Comparison of ENCODE assay signal across 12 cellular contexts in the genomic region with DNA sequence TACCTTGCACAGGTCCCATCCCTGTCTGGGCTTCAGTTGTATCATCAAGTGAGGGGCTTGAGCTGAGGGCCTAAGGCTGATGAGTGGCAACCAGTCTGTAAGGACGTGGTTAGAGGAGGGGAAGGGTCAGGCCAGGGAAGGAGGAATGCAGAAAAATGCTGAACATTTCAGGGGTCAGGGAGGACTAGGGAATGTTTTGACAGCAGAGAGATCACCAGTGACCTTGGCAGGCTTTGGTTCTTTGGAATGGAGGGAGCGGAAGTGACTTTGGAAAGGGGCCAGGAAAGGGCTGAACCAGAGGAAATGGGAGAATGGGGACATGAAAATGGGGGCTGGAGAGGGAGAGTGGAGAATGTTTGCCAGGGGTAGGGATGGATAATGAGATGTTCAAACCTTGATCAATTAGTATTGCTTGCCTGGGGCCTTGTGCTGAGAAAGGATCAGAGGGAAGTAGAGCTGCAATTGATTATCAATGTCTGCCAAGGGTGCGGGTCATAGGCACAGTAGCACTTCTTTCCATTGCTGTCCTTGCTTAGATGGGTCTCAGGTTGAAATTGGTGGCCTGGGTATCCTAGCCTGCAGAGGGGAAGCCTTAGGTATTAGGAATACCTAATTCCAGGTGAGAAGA. TPM values are rescaled to one million over a fixed set of nuclear protein-coding genes. Genes with fewer than 3 reads are reported as not detected.
DNase-seq lines count a peak whose midpoint lies in the region; ATAC-seq and TF ChIP-seq lines count a peak whose summit lies in the region.
"Had no signal": no experiment of that assay in that cellular context is flagged by ENCODE, and none has a peak within 500 bp of the region (broad histone marks: within the 10 kb centered on the region; RNA-seq: fewer than 3 reads in every experiment).

No MANE protein-coding gene starts in this region.

- intact Hi-C loops in Right ventricle myocardium inferior (cut with DNase I) (no loop called here), cardiac septum (cut with DNase I) (no loop called here)

- in situ Hi-C loops in G401 (cut with HindIII; ENCODE audit: low sequenced_read_pairs): no loop called here

- no peak for DNase-seq in Right ventricle myocardium inferior (ENCODE audit: missing footprints)
- no peak for DNase-seq in cardiac septum (ENCODE audit: low spot score)
- DNase-seq in choroid plexus epithelial cell (ENCODE audit: low read depth): peak; percentile 74
- DNase-seq in lung microvascular endothelial cell (ENCODE audit: low read depth in 2 of 2): peak; percentile 49 to 87
- no peak for DNase-seq in upper lobe of left lung
- DNase-seq in G401 (ENCODE audit: low spot score): no peak
- DNase-seq in activated CD4-positive, alpha-beta T cell treated with anti-CD3 and anti-CD28 coated beads for 1 hour: no peak
- DNase-seq in NCI-H748 treated with DMSO at 0.1 percent for 48 hours (lab: John Stamatoyannopoulos, UW): no peak
- DNase-seq: anterior cingulate cortex, BE2C, NCI-H524 treated with DMSO at 0.1 percent for 48 hours, sigmoid colon had no signal

- H3K4me1 ChIP-seq in upper lobe of left lung: peaks cover 47 to 80% (median 61%) of the 10 kb centered on the region in 4 donors
- H3K4me1 ChIP-seq: BE2C had no signal

- H3K27me3 ChIP-seq in upper lobe of left lung: no peaks in the 10 kb centered on the region
- H3K27me3 ChIP-seq: BE2C, sigmoid colon had no signal

- ATAC-seq in Right ventricle myocardium inferior (peak; percentile 23), upper lobe of left lung (ENCODE audit: low FRiP score in 2 of 2) (no peak)

- peaks cover 0 to 9% (median 0%) of the 10 kb centered on the region in 4 donors for H3K36me3 ChIP-seq in upper lobe of left lung
- H3K36me3 ChIP-seq: BE2C had no signal

- no peak for TF ChIP-seq EP300 in upper lobe of left lung (IDR thresholded peaks at IDR 0.05)

- 69 to 77% methylated on average over 3 of the region's 3 CpGs for WGBS in upper lobe of left lung, 2 donors

- H3K4me3 ChIP-seq in choroid plexus epithelial cell (ENCODE audit: low read depth, low read length) (no peak overlapping the region), upper lobe of left lung (no peak overlapping the region)
- H3K4me3 ChIP-seq: sigmoid colon had no signal

- no peak for TF ChIP-seq POLR2A in upper lobe of left lung (IDR thresholded peaks at IDR 0.05)

- peak overlapping the region; percentile 45 to 84 (median 78) for H3K27ac ChIP-seq in upper lobe of left lung

- H3K9me3 ChIP-seq in upper lobe of left lung: no peaks in the 10 kb centered on the region
- H3K9me3 ChIP-seq: BE2C, sigmoid colon had no signal

- TF ChIP-seq CTCF in choroid plexus epithelial cell (conservative IDR thresholded peaks at IDR 0.05; ENCODE audit: low read depth, low read length): no peak
- no peak for TF ChIP-seq CTCF in upper lobe of left lung (IDR thresholded peaks at IDR 0.05)

RNA-seq across cellular contexts. Expression of a gene that starts 7.4 kb away (rescaled TPM):
- total RNA-seq in Right ventricle myocardium inferior (12.3 TPM), cardiac septum (14.4 TPM), lung microvascular endothelial cell (12.9 and 13.1 TPM in 2 replicates), upper lobe of left lung (10 to 100 TPM; 16.7 to 36.1 (median 30.5) TPM)
- total RNA-seq in G401 (2014; rRNA removed; shearing (Covaris generic)): 10.8 and 30.6 TPM in 2 replicates

Comparison
In these comparisons a context has a peak if more than half of its experiments do, and no peak if none do; other contexts are left out.
1. DNase-seq: peak in choroid plexus epithelial cell (single experiment) and lung microvascular endothelial cell (2 of 2); none in Right ventricle myocardium inferior (single experiment), cardiac septum (single experiment), upper lobe of left lung (0 of 2), G401 (single experiment), activated CD4-positive, alpha-beta T cell treated with anti-CD3 and anti-CD28 coated beads for 1 hour (single experiment) and NCI-H748 treated with DMSO at 0.1 percent for 48 hours (single experiment).